8 cellular contexts compared by ENCODE assay signal in genomic region chr10:102795453-102796406, GRCh38. TPM values are rescaled to one million over a fixed set of nuclear protein-coding genes. Genes with fewer than 3 reads are reported as not detected.
DNase-seq lines count a peak whose midpoint lies in the region; ATAC-seq lines count a peak whose summit lies in the region.

No MANE protein-coding gene starts in this region.

- DNase-seq in activated CD8-positive, alpha-beta T cell treated with anti-CD3 and anti-CD28 coated beads, Interleukin-2, amount 10 ng/mL, durations not matched to agents 7 days and 5 days, result no peak
- no peak for DNase-seq in natural killer cell treated with Interleukin-12 subunit alpha and Interleukin-12 subunit beta and Interleukin-15 and Interleukin-18, amount 100 ng/mL, for 72 hours (ENCODE audit: low spot score)
- no peak for DNase-seq in NCI-H774 (lab: John Stamatoyannopoulos, UW)
- no peak for DNase-seq in C1 segment of cervical spinal cord (lab: John Stamatoyannopoulos, UW)
- DNase-seq in SK-N-DZ (ENCODE audit: low spot score), result no peak

- CTCF ChIA-PET in activated CD8-positive, alpha-beta T cell treated with anti-CD3 and anti-CD28 coated beads, Interleukin-2, amount 10 ng/mL, durations not matched to agents 7 days and 5 days (lab: Charles Lee), result no interaction called here

- no peaks in the 10 kb centered on the region for H3K27me3 Mint-ChIP-seq in activated CD8-positive, alpha-beta T cell treated with anti-CD3 and anti-CD28 coated beads, Interleukin-2, amount 10 ng/mL, durations not matched to agents 7 days and 5 days (ENCODE audit: low read depth)
- H3K27me3 Mint-ChIP-seq in natural killer cell treated with Interleukin-12 subunit alpha and Interleukin-12 subunit beta and Interleukin-15 and Interleukin-18, amount 100 ng/mL, for 72 hours, result no peaks in the 10 kb centered on the region

- peak; percentile 17 for ATAC-seq in GM18499 (IDR thresholded peaks at IDR 0.05; ENCODE audit: insufficient read depth, unreplicated experiment)
- peak; percentile 28 for ATAC-seq in HG02678 (IDR thresholded peaks at IDR 0.05; ENCODE audit: unreplicated experiment)
- ATAC-seq in activated CD8-positive, alpha-beta T cell treated with anti-CD3 and anti-CD28 coated beads, Interleukin-2, amount 10 ng/mL, durations not matched to agents 7 days and 5 days, result peak; percentile 10
- ATAC-seq in natural killer cell treated with Interleukin-12 subunit alpha and Interleukin-12 subunit beta and Interleukin-15 and Interleukin-18, amount 100 ng/mL, for 72 hours, result no peak
- ATAC-seq in HG03025 (IDR thresholded peaks at IDR 0.05; ENCODE audit: low FRiP score, unreplicated experiment), result no peak

- POLR2A ChIA-PET in activated CD8-positive, alpha-beta T cell treated with anti-CD3 and anti-CD28 coated beads, Interleukin-2, amount 10 ng/mL, durations not matched to agents 7 days and 5 days (lab: Charles Lee), result interaction anchor here (0.7 kb wide), 1 partner anchor 107 kb away, joined by 3 read pairs; no protein-coding TSS in a partner anchor

- H3K4me1 Mint-ChIP-seq in activated CD8-positive, alpha-beta T cell treated with anti-CD3 and anti-CD28 coated beads, Interleukin-2, amount 10 ng/mL, durations not matched to agents 7 days and 5 days (ENCODE audit: low read depth), result peaks cover 27% of the 10 kb centered on the region
- peaks cover 33 to 38% of the 10 kb centered on the region in 2 donors for H3K4me1 Mint-ChIP-seq in natural killer cell treated with Interleukin-12 subunit alpha and Interleukin-12 subunit beta and Interleukin-15 and Interleukin-18, amount 100 ng/mL, for 72 hours (ENCODE audit: low read depth in 2 of 2)

- H3K9me3 Mint-ChIP-seq in activated CD8-positive, alpha-beta T cell treated with anti-CD3 and anti-CD28 coated beads, Interleukin-2, amount 10 ng/mL, durations not matched to agents 7 days and 5 days (ENCODE audit: insufficient read depth), result no peaks in the 10 kb centered on the region
- no peaks in the 10 kb centered on the region for H3K9me3 Mint-ChIP-seq in natural killer cell treated with Interleukin-12 subunit alpha and Interleukin-12 subunit beta and Interleukin-15 and Interleukin-18, amount 100 ng/mL, for 72 hours

- no peak overlapping the region for H3K4me3 Mint-ChIP-seq in activated CD8-positive, alpha-beta T cell treated with anti-CD3 and anti-CD28 coated beads, Interleukin-2, amount 10 ng/mL, durations not matched to agents 7 days and 5 days
- H3K4me3 Mint-ChIP-seq in natural killer cell treated with Interleukin-12 subunit alpha and Interleukin-12 subunit beta and Interleukin-15 and Interleukin-18, amount 100 ng/mL, for 72 hours, result peak overlapping the region; percentile 66

- H3K36me3 Mint-ChIP-seq in activated CD8-positive, alpha-beta T cell treated with anti-CD3 and anti-CD28 coated beads, Interleukin-2, amount 10 ng/mL, durations not matched to agents 7 days and 5 days (ENCODE audit: low read depth), result peaks cover 15% of the 10 kb centered on the region
- no peaks in the 10 kb centered on the region for H3K36me3 Mint-ChIP-seq in natural killer cell treated with Interleukin-12 subunit alpha and Interleukin-12 subunit beta and Interleukin-15 and Interleukin-18, amount 100 ng/mL, for 72 hours

- H3K27ac Mint-ChIP-seq in activated CD8-positive, alpha-beta T cell treated with anti-CD3 and anti-CD28 coated beads, Interleukin-2, amount 10 ng/mL, durations not matched to agents 7 days and 5 days, result peak overlapping the region; percentile 79
- peak overlapping the region; percentile 63 to 74 for H3K27ac Mint-ChIP-seq in natural killer cell treated with Interleukin-12 subunit alpha and Interleukin-12 subunit beta and Interleukin-15 and Interleukin-18, amount 100 ng/mL, for 72 hours

RNA-seq across cellular contexts. Expression of gene CYP17A1, which starts 41.5 kb away (rescaled TPM):
- not detected for total RNA-seq in activated CD8-positive, alpha-beta T cell treated with anti-CD3 and anti-CD28 coated beads, Interleukin-2, amount 10 ng/mL, durations not matched to agents 7 days and 5 days
- not detected for total RNA-seq in natural killer cell treated with Interleukin-12 subunit alpha and Interleukin-12 subunit beta and Interleukin-15 and Interleukin-18, amount 100 ng/mL, for 72 hours
- not detected in 2 replicates for polyA plus RNA-seq in SK-N-DZ (2014; cell fraction: cytosol; rRNA removed)
- polyA plus RNA-seq in SK-N-DZ (2014; cell fraction: nucleus; rRNA removed), result not detected in 2 replicates

RNA-seq across cellular contexts. Expression of gene WBP1L, which starts 52.0 kb away (rescaled TPM):
- total RNA-seq in activated CD8-positive, alpha-beta T cell treated with anti-CD3 and anti-CD28 coated beads, Interleukin-2, amount 10 ng/mL, durations not matched to agents 7 days and 5 days, result 10 to 100 TPM; 25.7 to 25.9 TPM
- 10 to 100 TPM; 21.0 to 33.1 TPM for total RNA-seq in natural killer cell treated with Interleukin-12 subunit alpha and Interleukin-12 subunit beta and Interleukin-15 and Interleukin-18, amount 100 ng/mL, for 72 hours
- polyA plus RNA-seq in SK-N-DZ (2014; cell fraction: cytosol; rRNA removed), result 7.4 and 9.8 TPM in 2 replicates
- polyA plus RNA-seq in SK-N-DZ (2014; cell fraction: nucleus; rRNA removed), result 4.2 and 8.2 TPM in 2 replicates

RNA-seq across cellular contexts. Expression of gene BORCS7, which starts 58.3 kb away (rescaled TPM):
- 10 to 100 TPM; 10.4 to 11.2 TPM for total RNA-seq in activated CD8-positive, alpha-beta T cell treated with anti-CD3 and anti-CD28 coated beads, Interleukin-2, amount 10 ng/mL, durations not matched to agents 7 days and 5 days
- 1 to 10 TPM; 6.5 to 9.0 TPM for total RNA-seq in natural killer cell treated with Interleukin-12 subunit alpha and Interleukin-12 subunit beta and Interleukin-15 and Interleukin-18, amount 100 ng/mL, for 72 hours
- polyA plus RNA-seq in SK-N-DZ (2014; cell fraction: cytosol; rRNA removed), result 30.9 and 31.3 TPM in 2 replicates
- polyA plus RNA-seq in SK-N-DZ (2014; cell fraction: nucleus; rRNA removed), result 5.5 and 14.6 TPM in 2 replicates

Comparison
In these comparisons a context has a peak if more than half of its experiments do, and no peak if none do; other contexts are left out.
1. ATAC-seq: peak in GM18499 (single experiment), HG02678 (single experiment) and activated CD8-positive, alpha-beta T cell treated with anti-CD3 and anti-CD28 coated beads, Interleukin-2, amount 10 ng/mL, durations not matched to agents 7 days and 5 days (single experiment); none in natural killer cell treated with Interleukin-12 subunit alpha and Interleukin-12 subunit beta and Interleukin-15 and Interleukin-18, amount 100 ng/mL, for 72 hours (0 of 2) and HG03025 (single experiment).